In the genomic region with DNA sequence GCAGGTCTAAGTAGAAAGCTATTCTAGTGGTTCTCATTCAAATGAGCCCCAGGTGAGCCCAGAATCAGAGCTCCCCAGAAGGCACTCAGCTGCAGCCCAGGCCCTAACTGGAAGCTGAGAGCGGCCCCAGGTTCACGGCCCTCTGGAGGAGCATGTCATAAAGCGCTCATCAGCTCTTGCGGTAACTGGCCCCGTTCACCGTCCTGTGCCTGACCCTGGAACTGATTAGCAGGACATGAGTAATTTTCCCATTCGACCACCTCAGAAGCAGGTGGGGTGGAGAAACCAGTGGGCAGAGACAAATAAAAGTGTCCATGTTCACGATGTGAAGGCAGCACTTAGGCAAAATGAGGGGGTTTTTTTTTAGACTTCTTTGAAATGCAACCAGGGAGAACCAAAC, we compare ENCODE assay signal across 15 cellular contexts.
"Had no signal": no experiment of that assay in that cellular context is flagged by ENCODE, and none has a peak within 500 bp of the region (broad histone marks: within the 10 kb centered on the region; RNA-seq: fewer than 3 reads in every experiment).

No MANE protein-coding gene starts in this region.

- H3K4me3 ChIP-seq: heart left ventricle, thoracic aorta had no signal

- H3K27me3 ChIP-seq: brain microvascular endothelial cell, heart left ventricle had no signal

- ATAC-seq: effector memory CD8-positive, alpha-beta T cell; heart left ventricle; left lobe of liver; sciatic nerve; stimulated activated naive CD8-positive, alpha-beta T cell treated with anti-CD3 and anti-CD28 coated beads, Interleukin-15, amount 100 ng/mL, for 72 hours had no signal

- DNase-seq: activated CD4-positive, CD25-positive, alpha-beta regulatory T cell treated with anti-CD3 and anti-CD28 coated beads, Interleukin-2, amount 50 U/mL, for 72 hours; activated naive CD8-positive, alpha-beta T cell treated with anti-CD3 and anti-CD28 coated beads for 36 hours; brain microvascular endothelial cell; cerebellar nuclear complex; effector memory CD8-positive, alpha-beta T cell; heart left ventricle; naive B cell; posterior cingulate gyrus; stimulated activated naive CD8-positive, alpha-beta T cell treated with anti-CD3 and anti-CD28 coated beads, Interleukin-15, amount 100 ng/mL, for 72 hours; T-helper 1 cell; T1000 had no signal

- H3K4me1 ChIP-seq: heart left ventricle had no signal

- H3K36me3 ChIP-seq: brain microvascular endothelial cell, heart left ventricle, thoracic aorta had no signal

- FAIRE-seq: frontal cortex had no signal

- H3K27ac ChIP-seq: brain microvascular endothelial cell, thoracic aorta had no signal
